ENCODE assay signal across 7 cellular contexts in genomic region chr19:36013280-36014028, GRCh38. TPM values are rescaled to one million over a fixed set of nuclear protein-coding genes. Genes with fewer than 3 reads are reported as not detected.
DNase-seq lines count a peak whose midpoint lies in the region; ATAC-seq and TF ChIP-seq lines count a peak whose summit lies in the region.

No MANE protein-coding gene starts in this region.

- peak overlapping the region; percentile 96 for H3K4me3 ChIP-seq in iPS-15b (ENCODE audit: low read depth, low read length)
- peak overlapping the region; percentile 65 to 83 (median 70) for H3K4me3 ChIP-seq in stomach

- POLR2A ChIA-PET in activated CD8-positive, alpha-beta T cell treated with anti-CD3 and anti-CD28 coated beads, Interleukin-2, amount 10 ng/mL, durations not matched to agents 7 days and 5 days (lab: Charles Lee), result interaction anchor here (0.8 to 1.7 kb wide), 6 partner anchors 8 to 110 kb away, joined by 3 to 9 read pairs (median 4); partner anchors contain the start of gene SDHAF1

- intact Hi-C loops in stomach (cut with DNase I; ENCODE audit: low total_unique reads), result no loop called here

- H3K27ac Mint-ChIP-seq in activated CD8-positive, alpha-beta T cell treated with anti-CD3 and anti-CD28 coated beads, Interleukin-2, amount 10 ng/mL, durations not matched to agents 7 days and 5 days, result peak overlapping the region; percentile 97

- H3K4me3 Mint-ChIP-seq in activated CD8-positive, alpha-beta T cell treated with anti-CD3 and anti-CD28 coated beads, Interleukin-2, amount 10 ng/mL, durations not matched to agents 7 days and 5 days, result peak overlapping the region; percentile 96

- H3K27ac ChIP-seq in stomach, result peak overlapping the region; percentile 75 to 92 (median 90)

- CTCF ChIA-PET in activated CD8-positive, alpha-beta T cell treated with anti-CD3 and anti-CD28 coated beads, Interleukin-2, amount 10 ng/mL, durations not matched to agents 7 days and 5 days (lab: Charles Lee), result interaction anchor here (1.0 to 1.8 kb wide), 3 partner anchors 19 to 131 kb away, joined by 3 to 6 read pairs (median 4); partner anchors contain the start of genes SDHAF1, THAP8 and WDR62

- H3K4me1 ChIP-seq in iPS-15b (ENCODE audit: control insufficient read depth, insufficient read depth, low read length) (peaks cover 5% of the 10 kb centered on the region), stomach (peaks cover 21 to 38% (median 31%) of the 10 kb centered on the region in 4 donors)

- no peak for TF ChIP-seq EP300 in stomach (IDR thresholded peaks at IDR 0.05)

- peaks cover 11% of the 10 kb centered on the region for H3K36me3 Mint-ChIP-seq in activated CD8-positive, alpha-beta T cell treated with anti-CD3 and anti-CD28 coated beads, Interleukin-2, amount 10 ng/mL, durations not matched to agents 7 days and 5 days (ENCODE audit: low read depth)

- WGBS in stomach, 5 donors, result 27 to 32% (median 29%) methylated on average over 15 of the region's 15 CpGs

- H3K27me3 Mint-ChIP-seq in activated CD8-positive, alpha-beta T cell treated with anti-CD3 and anti-CD28 coated beads, Interleukin-2, amount 10 ng/mL, durations not matched to agents 7 days and 5 days (ENCODE audit: low read depth), result no peaks in the 10 kb centered on the region

- H3K4me1 Mint-ChIP-seq in activated CD8-positive, alpha-beta T cell treated with anti-CD3 and anti-CD28 coated beads, Interleukin-2, amount 10 ng/mL, durations not matched to agents 7 days and 5 days (ENCODE audit: low read depth), result peaks cover 42% of the 10 kb centered on the region

- no peaks in the 10 kb centered on the region for H3K27me3 ChIP-seq in iPS-15b (ENCODE audit: control insufficient read depth, insufficient read depth, low read length)
- H3K27me3 ChIP-seq in stomach, result no peaks in the 10 kb centered on the region

- no peak for DNase-seq in activated CD8-positive, alpha-beta T cell treated with anti-CD3 and anti-CD28 coated beads, Interleukin-2, amount 10 ng/mL, durations not matched to agents 7 days and 5 days
- no peak for DNase-seq in stomach
- no peak for DNase-seq in effector CD8-positive, alpha-beta T cell (lab: John Stamatoyannopoulos, UW)

- no peaks in the 10 kb centered on the region for H3K9me3 ChIP-seq in iPS-15b (ENCODE audit: control insufficient read depth, insufficient read depth, low read length)
- H3K9me3 ChIP-seq in stomach, result no peaks in the 10 kb centered on the region

- H3K9ac ChIP-seq in iPS-15b (ENCODE audit: low read depth, low read length), result peak overlapping the region; percentile 89

- no peak for TF ChIP-seq POLR2A in stomach (IDR thresholded peaks at IDR 0.05)

- H3K36me3 ChIP-seq in iPS-15b (ENCODE audit: control insufficient read depth, insufficient read depth, low read length), result peaks cover 3% of the 10 kb centered on the region
- peaks cover 0 to 30% (median 20%) of the 10 kb centered on the region in 4 donors for H3K36me3 ChIP-seq in stomach

- H3K9me3 Mint-ChIP-seq in activated CD8-positive, alpha-beta T cell treated with anti-CD3 and anti-CD28 coated beads, Interleukin-2, amount 10 ng/mL, durations not matched to agents 7 days and 5 days (ENCODE audit: insufficient read depth), result no peaks in the 10 kb centered on the region

- TF ChIP-seq CTCF in stomach (IDR thresholded peaks at IDR 0.05), result no peak

- ATAC-seq in HG02852 (IDR thresholded peaks at IDR 0.05; ENCODE audit: unreplicated experiment) (peak; percentile 3), GM21717 (IDR thresholded peaks at IDR 0.05; ENCODE audit: unreplicated experiment) (no peak), GM18498 (IDR thresholded peaks at IDR 0.05; ENCODE audit: unreplicated experiment) (no peak)
- no peak for ATAC-seq in activated CD8-positive, alpha-beta T cell treated with anti-CD3 and anti-CD28 coated beads, Interleukin-2, amount 10 ng/mL, durations not matched to agents 7 days and 5 days

RNA-seq across cellular contexts. Expression of gene ALKBH6, which starts 0.6 kb away (rescaled TPM):
- total RNA-seq in activated CD8-positive, alpha-beta T cell treated with anti-CD3 and anti-CD28 coated beads, Interleukin-2, amount 10 ng/mL, durations not matched to agents 7 days and 5 days, result 10 to 100 TPM; 43.3 to 47.2 TPM
- total RNA-seq in stomach, result 100 to 1,000 TPM in 2 of 5 donors, 10 to 100 TPM in 1, 1 to 10 TPM in 2; 8.8 to 187 (median 44.2) TPM
- polyA plus RNA-seq in stomach, result 10 to 100 TPM in 2 of 3 donors, 1 to 10 TPM in 1; 9.8 to 25.8 (median 13.7) TPM

RNA-seq across cellular contexts. Expression of gene SYNE4, which starts 4.8 kb away (rescaled TPM):
- total RNA-seq in activated CD8-positive, alpha-beta T cell treated with anti-CD3 and anti-CD28 coated beads, Interleukin-2, amount 10 ng/mL, durations not matched to agents 7 days and 5 days, result 1 to 10 TPM; 1.8 to 2.6 TPM
- total RNA-seq in stomach, result 10 to 100 TPM in 1 of 5 donors, 1 to 10 TPM in 3, not detected in 1; 1.3 to 11.2 (median 5.4) TPM
- polyA plus RNA-seq in stomach, result 1 to 10 TPM; 3.5 to 5.8 (median 4.6) TPM

RNA-seq across cellular contexts. Expression of gene SDHAF1, which starts 18.5 kb away (rescaled TPM):
- 10 to 100 TPM; 20.1 to 21.4 TPM for total RNA-seq in activated CD8-positive, alpha-beta T cell treated with anti-CD3 and anti-CD28 coated beads, Interleukin-2, amount 10 ng/mL, durations not matched to agents 7 days and 5 days
- 10 to 100 TPM in 3 of 5 donors, 1 to 10 TPM in 1, not detected in 1; 8.0 to 38.1 (median 21.1) TPM for total RNA-seq in stomach
- polyA plus RNA-seq in stomach, result 10 to 100 TPM; 19.2 to 31.2 (median 28.3) TPM

RNA-seq across cellular contexts. Expression of gene CLIP3, which starts 19.2 kb away (rescaled TPM):
- total RNA-seq in activated CD8-positive, alpha-beta T cell treated with anti-CD3 and anti-CD28 coated beads, Interleukin-2, amount 10 ng/mL, durations not matched to agents 7 days and 5 days, result 1 to 10 TPM in 1 of 2 experiments, under 1 TPM in 1; 0.74 to 1.7 TPM
- 10 to 100 TPM in 1 of 5 donors, 1 to 10 TPM in 4; 1.8 to 17.1 (median 7.5) TPM for total RNA-seq in stomach
- polyA plus RNA-seq in stomach, result 1 to 10 TPM; 4.5 to 8.3 (median 5.5) TPM

RNA-seq across cellular contexts. Expression of gene THAP8, which starts 40.6 kb away (rescaled TPM):
- total RNA-seq in activated CD8-positive, alpha-beta T cell treated with anti-CD3 and anti-CD28 coated beads, Interleukin-2, amount 10 ng/mL, durations not matched to agents 7 days and 5 days, result 1 to 10 TPM; 5.7 to 5.8 TPM
- 10 to 100 TPM in 1 of 5 donors, 1 to 10 TPM in 1, under 1 TPM in 2, not detected in 1; 0.29 to 12.8 (median 5.1) TPM for total RNA-seq in stomach
- polyA plus RNA-seq in stomach, result 1 to 10 TPM; 4.4 to 4.7 (median 4.7) TPM
